2 cellular contexts compared by ENCODE assay signal in the genomic region with DNA sequence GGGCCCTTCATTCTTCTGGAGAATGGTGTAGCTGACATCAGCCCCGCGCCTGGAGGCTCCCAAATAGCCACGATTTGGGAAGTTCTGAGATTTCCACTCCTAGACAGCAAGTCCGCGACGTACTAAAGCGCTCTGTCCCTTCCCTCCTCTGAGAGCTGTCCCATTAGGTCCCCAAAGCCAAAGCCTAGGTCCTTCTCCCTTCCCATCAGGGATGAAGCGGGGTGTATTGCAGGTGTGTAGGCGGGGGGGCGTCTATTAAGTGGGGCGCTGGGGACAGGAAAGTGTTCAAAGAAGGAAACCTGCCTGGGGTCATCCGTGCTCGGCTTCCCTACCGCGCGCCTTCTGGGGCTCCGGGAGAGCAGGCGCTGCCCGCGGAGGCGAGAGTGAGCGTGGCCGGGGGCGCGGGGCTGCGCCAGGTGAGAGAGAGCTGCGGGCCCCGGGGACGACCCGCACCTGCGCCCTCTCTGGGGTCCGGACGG.
TF ChIP-seq lines count a peak whose summit lies in the region.

No MANE protein-coding gene starts in this region.

TF ChIP-seq in GM12878, 131 proteins besides CTCF, POLR2A, EP300 and RAD21:
- TF ChIP-seq, protein P1, sequence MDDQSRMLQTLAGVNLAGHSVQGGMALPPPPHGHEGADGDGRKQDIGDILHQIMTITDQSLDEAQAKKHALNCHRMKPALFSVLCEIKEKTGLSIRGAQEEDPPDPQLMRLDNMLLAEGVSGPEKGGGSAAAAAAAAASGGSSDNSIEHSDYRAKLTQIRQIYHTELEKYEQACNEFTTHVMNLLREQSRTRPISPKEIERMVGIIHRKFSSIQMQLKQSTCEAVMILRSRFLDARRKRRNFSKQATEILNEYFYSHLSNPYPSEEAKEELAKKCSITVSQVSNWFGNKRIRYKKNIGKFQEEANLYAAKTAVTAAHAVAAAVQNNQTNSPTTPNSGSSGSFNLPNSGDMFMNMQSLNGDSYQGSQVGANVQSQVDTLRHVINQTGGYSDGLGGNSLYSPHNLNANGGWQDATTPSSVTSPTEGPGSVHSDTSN (IDR thresholded peaks at IDR 0.05; ENCODE audit: insufficient replicate concordance, low read depth, low read length) = no peak
- TF ChIP-seq NFXL1 (IDR thresholded peaks at IDR 0.05; ENCODE audit: borderline replicate concordance) (no peak), RBBP5 (conservative IDR thresholded peaks at IDR 0.05) (no peak), FOXK2 (IDR thresholded peaks at IDR 0.05) (no peak), SUPT20H (IDR thresholded peaks at IDR 0.05; ENCODE audit: borderline replicate concordance, control insufficient read depth, low read depth, low read length) (no peak), ZSCAN29 (IDR thresholded peaks at IDR 0.05) (no peak), NR2C1 (IDR thresholded peaks at IDR 0.05) (no peak), SREBF2 (IDR thresholded peaks at IDR 0.05; ENCODE audit: low read length) (no peak)
- TF ChIP-seq, protein P2, sequence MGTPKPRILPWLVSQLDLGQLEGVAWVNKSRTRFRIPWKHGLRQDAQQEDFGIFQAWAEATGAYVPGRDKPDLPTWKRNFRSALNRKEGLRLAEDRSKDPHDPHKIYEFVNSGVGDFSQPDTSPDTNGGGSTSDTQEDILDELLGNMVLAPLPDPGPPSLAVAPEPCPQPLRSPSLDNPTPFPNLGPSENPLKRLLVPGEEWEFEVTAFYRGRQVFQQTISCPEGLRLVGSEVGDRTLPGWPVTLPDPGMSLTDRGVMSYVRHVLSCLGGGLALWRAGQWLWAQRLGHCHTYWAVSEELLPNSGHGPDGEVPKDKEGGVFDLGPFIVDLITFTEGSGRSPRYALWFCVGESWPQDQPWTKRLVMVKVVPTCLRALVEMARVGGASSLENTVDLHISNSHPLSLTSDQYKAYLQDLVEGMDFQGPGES (IDR thresholded peaks at IDR 0.05) = no peak
- TF ChIP-seq, protein P3, sequence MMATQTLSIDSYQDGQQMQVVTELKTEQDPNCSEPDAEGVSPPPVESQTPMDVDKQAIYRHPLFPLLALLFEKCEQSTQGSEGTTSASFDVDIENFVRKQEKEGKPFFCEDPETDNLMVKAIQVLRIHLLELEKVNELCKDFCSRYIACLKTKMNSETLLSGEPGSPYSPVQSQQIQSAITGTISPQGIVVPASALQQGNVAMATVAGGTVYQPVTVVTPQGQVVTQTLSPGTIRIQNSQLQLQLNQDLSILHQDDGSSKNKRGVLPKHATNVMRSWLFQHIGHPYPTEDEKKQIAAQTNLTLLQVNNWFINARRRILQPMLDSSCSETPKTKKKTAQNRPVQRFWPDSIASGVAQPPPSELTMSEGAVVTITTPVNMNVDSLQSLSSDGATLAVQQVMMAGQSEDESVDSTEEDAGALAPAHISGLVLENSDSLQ (IDR thresholded peaks at IDR 0.05) = no peak

TF ChIP-seq in HepG2, 621 proteins besides CTCF, POLR2A, EP300 and RAD21:
- TF ChIP-seq ZSCAN22 (CRISPR knock-in tag; IDR thresholded peaks at IDR 0.05) (no peak), MAZ (IDR thresholded peaks at IDR 0.05; ENCODE audit: borderline replicate concordance, low read depth, low read length) (no peak), MAZ (CRISPR knock-in tag; IDR thresholded peaks at IDR 0.05; ENCODE audit: low read depth) (no peak), ZNF501 (CRISPR knock-in tag; IDR thresholded peaks at IDR 0.05) (0 out of 2 replicates have a peak, but pooled peaks have one; percentile 9), ZNF430 (CRISPR knock-in tag; IDR thresholded peaks at IDR 0.05) (0 out of 2 replicates have a peak, but pooled peaks have one; percentile 32), EED (CRISPR knock-in tag; IDR thresholded peaks at IDR 0.05) (peak; percentile 41; the same call in 1 of the 2 replicates), ZNF225 (CRISPR knock-in tag; IDR thresholded peaks at IDR 0.05) (no peak), YEATS4 (CRISPR knock-in tag; IDR thresholded peaks at IDR 0.05; ENCODE audit: borderline replicate concordance) (peak; percentile 31; the same call in 1 of the 2 replicates), KDM5A (IDR thresholded peaks at IDR 0.05; ENCODE audit: borderline replicate concordance, low read length) (no peak)
- TF ChIP-seq, protein P4, sequence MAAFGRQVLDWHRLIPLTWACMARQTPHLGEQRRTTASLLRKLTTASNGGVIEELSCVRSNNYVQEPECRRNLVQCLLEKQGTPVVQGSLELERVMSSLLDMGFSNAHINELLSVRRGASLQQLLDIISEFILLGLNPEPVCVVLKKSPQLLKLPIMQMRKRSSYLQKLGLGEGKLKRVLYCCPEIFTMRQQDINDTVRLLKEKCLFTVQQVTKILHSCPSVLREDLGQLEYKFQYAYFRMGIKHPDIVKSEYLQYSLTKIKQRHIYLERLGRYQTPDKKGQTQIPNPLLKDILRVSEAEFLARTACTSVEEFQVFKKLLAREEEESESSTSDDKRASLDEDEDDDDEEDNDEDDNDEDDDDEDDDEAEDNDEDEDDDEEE (CRISPR knock-in tag; IDR thresholded peaks at IDR 0.05) = 0 out of 2 replicates have a peak, but pooled peaks have one; percentile 19
- TF ChIP-seq, protein P5, sequence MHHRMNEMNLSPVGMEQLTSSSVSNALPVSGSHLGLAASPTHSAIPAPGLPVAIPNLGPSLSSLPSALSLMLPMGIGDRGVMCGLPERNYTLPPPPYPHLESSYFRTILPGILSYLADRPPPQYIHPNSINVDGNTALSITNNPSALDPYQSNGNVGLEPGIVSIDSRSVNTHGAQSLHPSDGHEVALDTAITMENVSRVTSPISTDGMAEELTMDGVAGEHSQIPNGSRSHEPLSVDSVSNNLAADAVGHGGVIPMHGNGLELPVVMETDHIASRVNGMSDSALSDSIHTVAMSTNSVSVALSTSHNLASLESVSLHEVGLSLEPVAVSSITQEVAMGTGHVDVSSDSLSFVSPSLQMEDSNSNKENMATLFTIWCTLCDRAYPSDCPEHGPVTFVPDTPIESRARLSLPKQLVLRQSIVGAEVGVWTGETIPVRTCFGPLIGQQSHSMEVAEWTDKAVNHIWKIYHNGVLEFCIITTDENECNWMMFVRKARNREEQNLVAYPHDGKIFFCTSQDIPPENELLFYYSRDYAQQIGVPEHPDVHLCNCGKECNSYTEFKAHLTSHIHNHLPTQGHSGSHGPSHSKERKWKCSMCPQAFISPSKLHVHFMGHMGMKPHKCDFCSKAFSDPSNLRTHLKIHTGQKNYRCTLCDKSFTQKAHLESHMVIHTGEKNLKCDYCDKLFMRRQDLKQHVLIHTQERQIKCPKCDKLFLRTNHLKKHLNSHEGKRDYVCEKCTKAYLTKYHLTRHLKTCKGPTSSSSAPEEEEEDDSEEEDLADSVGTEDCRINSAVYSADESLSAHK (CRISPR knock-in tag; IDR thresholded peaks at IDR 0.05; ENCODE audit: borderline replicate concordance) = no peak
